In genomic region chr1:7664147-7664892, GRCh38 we compare ENCODE assay signal across 8 cellular contexts.
"Had no signal": no experiment of that assay in that cellular context is flagged by ENCODE, and none has a peak within 500 bp of the region (broad histone marks: within the 10 kb centered on the region; RNA-seq: fewer than 3 reads in every experiment).

No MANE protein-coding gene starts in this region.

- H3K4me2 ChIP-seq: GM23338 had no signal

- ATAC-seq: GM23338, HepG2 had no signal

- H2AFZ ChIP-seq: GM23338 had no signal

- FAIRE-seq: H1, H54, HepG2 had no signal

- H3K4me3 ChIP-seq: GM23338 had no signal

- H3K27ac ChIP-seq: HL-60 had no signal

- DNase-seq: H9, HCEC 1CT, KG1 had no signal
